In the genomic region with DNA sequence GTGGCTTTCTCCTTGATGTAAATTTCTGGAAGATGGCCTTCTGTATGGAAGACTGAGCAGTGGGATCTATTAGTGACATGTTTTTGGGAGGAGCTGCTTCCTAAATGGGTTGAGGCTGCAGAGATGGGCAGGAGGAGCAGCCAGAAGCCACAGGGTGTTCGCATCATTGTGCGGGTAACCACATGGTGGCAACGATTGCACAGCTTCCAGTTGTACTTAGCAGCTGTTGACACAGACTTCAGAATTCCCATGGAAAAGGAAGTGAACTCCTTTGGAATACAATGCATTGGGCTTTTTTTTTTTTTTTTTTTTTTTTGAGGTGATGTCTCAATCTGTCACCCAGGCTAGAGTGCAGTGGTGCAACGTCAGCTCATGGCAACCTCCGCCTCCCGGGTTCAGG, we compare ENCODE assay signal across 8 cellular contexts.
DNase-seq lines count a peak whose midpoint lies in the region; ATAC-seq, FAIRE-seq and TF ChIP-seq lines count a peak whose summit lies in the region.

No MANE protein-coding gene starts in this region.

- H3K4me1 ChIP-seq in PC-9 (replicated peaks; ENCODE audit: insufficient read depth) (peaks cover 22% of the 10 kb centered on the region), small intestine (ENCODE audit: control insufficient read depth in 2 of 2, insufficient read depth in 1 of 2, low read depth in 1 of 2, low read length in 1 of 2) (peaks cover 3 to 7% of the 10 kb centered on the region in 2 donors), Peyer's patch (peaks cover 0 to 29% (median 1%) of the 10 kb centered on the region in 4 donors)

- no peak for DNase-seq in activated CD4-positive, alpha-beta T cell treated with anti-CD3 and anti-CD28 coated beads, Interleukin-2, amount 10 ng/mL, durations not matched to agents 24 days and 14 days
- no peak for DNase-seq in activated CD4-positive, alpha-beta T cell treated with anti-CD3 and anti-CD28 coated beads, Interleukin-2, amount 50 U/mL, for 4 hours
- DNase-seq in PC-9 (peak; percentile 20 to 40), foreskin fibroblast (peak; percentile 63 to 80), small intestine (peak; percentile 51), occipital lobe (lab: John Stamatoyannopoulos, UW) (no peak), Peyer's patch (no peak)

- no TSS peak for BruUV-seq in PC-9 (replicated peaks; lab: Mats Ljungman, UMichigan)

- no peaks in the 10 kb centered on the region for H4K20me1 ChIP-seq in PC-9 (ENCODE audit: insufficient read depth)

- peaks cover 4% of the 10 kb centered on the region for H3K36me3 Mint-ChIP-seq in activated CD4-positive, alpha-beta T cell treated with anti-CD3 and anti-CD28 coated beads, Interleukin-2, amount 10 ng/mL, durations not matched to agents 24 days and 14 days (ENCODE audit: low read depth)

- no peaks in the 10 kb centered on the region for H3K27me3 ChIP-seq in PC-9 (ENCODE audit: insufficient read depth, low read depth)
- H3K27me3 ChIP-seq in small intestine (ENCODE audit: control insufficient read depth in 2 of 2, insufficient read depth in 2 of 2, low read length in 2 of 2) = no peaks in the 10 kb centered on the region
- H3K27me3 ChIP-seq in Peyer's patch = no peaks in the 10 kb centered on the region

- H3K4me3 ChIP-seq in PC-9 = no peak overlapping the region
- no peak overlapping the region for H3K4me3 ChIP-seq in foreskin fibroblast (ENCODE audit: low read depth in 1 of 2, low read length in 2 of 2)
- no peak overlapping the region for H3K4me3 ChIP-seq in small intestine (ENCODE audit: low read depth in 1 of 2, low read length in 2 of 2)
- H3K4me3 ChIP-seq in Peyer's patch = no peak overlapping the region

- peak overlapping the region; percentile 4 for H3K27ac Mint-ChIP-seq in activated CD4-positive, alpha-beta T cell treated with anti-CD3 and anti-CD28 coated beads, Interleukin-2, amount 10 ng/mL, durations not matched to agents 24 days and 14 days

- no peak overlapping the region for H3K4me3 Mint-ChIP-seq in activated CD4-positive, alpha-beta T cell treated with anti-CD3 and anti-CD28 coated beads, Interleukin-2, amount 10 ng/mL, durations not matched to agents 24 days and 14 days

- POLR2A ChIA-PET in PC-9 (lab: Charles Lee; ENCODE audit: unreplicated experiment) = no interaction called here

- H3K36me3 ChIP-seq in PC-9 (ENCODE audit: low read depth) (no peaks in the 10 kb centered on the region), small intestine (ENCODE audit: control insufficient read depth in 2 of 2, insufficient read depth in 2 of 2, low read length in 2 of 2) (no peaks in the 10 kb centered on the region), Peyer's patch (no peaks in the 10 kb centered on the region)

- peaks cover 39% of the 10 kb centered on the region for H3K4me1 Mint-ChIP-seq in activated CD4-positive, alpha-beta T cell treated with anti-CD3 and anti-CD28 coated beads, Interleukin-2, amount 10 ng/mL, durations not matched to agents 24 days and 14 days

- no peak for ATAC-seq in HG02970 (IDR thresholded peaks at IDR 0.05; ENCODE audit: low FRiP score, unreplicated experiment)

- CTCF ChIA-PET in PC-9 (lab: Charles Lee) = interaction anchor here (0.6 to 0.7 kb wide), 2 partner anchors 10 to 24 kb away, joined by 3 read pairs; no protein-coding TSS in a partner anchor

- no peak for TF ChIP-seq POLR2A in Peyer's patch (IDR thresholded peaks at IDR 0.05)

- H3K27me3 Mint-ChIP-seq in activated CD4-positive, alpha-beta T cell treated with anti-CD3 and anti-CD28 coated beads, Interleukin-2, amount 10 ng/mL, durations not matched to agents 24 days and 14 days = no peaks in the 10 kb centered on the region

- FAIRE-seq in small intestine (lab: Jason Lieb, UNC) = no peak

- WGBS in small intestine, 3 donors = 64 to 73% (median 68%) methylated on average over 6 of the region's 6 CpGs

- H3K27ac ChIP-seq in PC-9 (no peak overlapping the region), small intestine (ENCODE audit: low read depth in 1 of 2, low read length in 1 of 2) (no peak overlapping the region), Peyer's patch (no peak overlapping the region)

- H3K9me3 ChIP-seq in PC-9 (ENCODE audit: insufficient read depth, low read depth) (no peaks in the 10 kb centered on the region), small intestine (ENCODE audit: control insufficient read depth, low read depth) (no peaks in the 10 kb centered on the region), Peyer's patch (no peaks in the 10 kb centered on the region)

- no peaks in the 10 kb centered on the region for H3K9me2 ChIP-seq in PC-9 (ENCODE audit: insufficient read depth)

- no peak overlapping the region for H2AFZ ChIP-seq in PC-9

- no peak overlapping the region for H3K4me2 ChIP-seq in PC-9

- H3K9me3 Mint-ChIP-seq in activated CD4-positive, alpha-beta T cell treated with anti-CD3 and anti-CD28 coated beads, Interleukin-2, amount 10 ng/mL, durations not matched to agents 24 days and 14 days = no peaks in the 10 kb centered on the region

- 0 out of 2 replicates have a peak, but pooled peaks have one; percentile 20 for TF ChIP-seq CTCF in PC-9 (conservative IDR thresholded peaks at IDR 0.05)
- peak; percentile 10 for TF ChIP-seq CTCF in foreskin fibroblast (IDR thresholded peaks at IDR 0.05; ENCODE audit: low read depth, low read length)
- TF ChIP-seq CTCF in Peyer's patch (IDR thresholded peaks at IDR 0.05) = peak in 2 of 6 experiments; percentile 8 to 12

- H3F3A ChIP-seq in PC-9 (ENCODE audit: insufficient read depth, low read depth) = peaks cover 8% of the 10 kb centered on the region; the same call in 1 of the 2 replicates

- intact Hi-C loops in activated CD4-positive, alpha-beta T cell treated with anti-CD3 and anti-CD28 coated beads, Interleukin-2, amount 10 ng/mL, durations not matched to agents 24 days and 14 days (cut with micrococcal nuclease) = no loop called here
- intact Hi-C loops in PC-9 (cut with micrococcal nuclease; ENCODE audit: unreplicated experiment) = loop anchor here (5.0 kb wide), 2 partner anchors 184 to 721 kb away; no protein-coding TSS in a partner anchor

- H3K79me2 ChIP-seq in PC-9 (ENCODE audit: low read depth) = no peaks in the 10 kb centered on the region

Comparison
In these comparisons a context has a peak if more than half of its experiments do, and no peak if none do; other contexts are left out.
1. DNase-seq: peak in PC-9 (2 of 2), foreskin fibroblast (2 of 2) and small intestine (single experiment); none in activated CD4-positive, alpha-beta T cell treated with anti-CD3 and anti-CD28 coated beads, Interleukin-2, amount 10 ng/mL, durations not matched to agents 24 days and 14 days (single experiment), activated CD4-positive, alpha-beta T cell treated with anti-CD3 and anti-CD28 coated beads, Interleukin-2, amount 50 U/mL, for 4 hours (0 of 2), occipital lobe (single experiment) and Peyer's patch (0 of 3).